28 cellular contexts compared by ENCODE assay signal in genomic region chr7:92782855-92783254, GRCh38. TPM values are rescaled to one million over a fixed set of nuclear protein-coding genes. Genes with fewer than 3 reads are reported as not detected.
DNase-seq lines count a peak whose midpoint lies in the region; ATAC-seq, FAIRE-seq and TF ChIP-seq lines count a peak whose summit lies in the region.
"Had no signal": no experiment of that assay in that cellular context is flagged by ENCODE, and none has a peak within 500 bp of the region (broad histone marks: within the 10 kb centered on the region; RNA-seq: fewer than 3 reads in every experiment).

No MANE protein-coding gene starts in this region.

- H3K9me3 ChIP-seq in A549: peaks cover 2% of the 10 kb centered on the region; the same call in 1 of the 3 replicates
- H3K9me3 ChIP-seq in MM.1S (replicated peaks; ENCODE audit: insufficient read depth, low read length): no peaks in the 10 kb centered on the region
- H3K9me3 ChIP-seq: esophagus muscularis mucosa, right atrium auricular region, uterus had no signal

- TF ChIP-seq EP300 in A549 (IDR thresholded peaks at IDR 0.05): no peak

- DNase-seq in A549 (ENCODE audit: low read depth in 1 of 2, low spot score in 1 of 2): no peak
- DNase-seq in Calu3: no peak
- DNase-seq in MM.1S: no peak
- DNase-seq in glutamatergic neuron: no peak
- DNase-seq in NCI-H1417 treated with DMSO at 0.1 percent for 48 hours (lab: John Stamatoyannopoulos, UW): no peak
- DNase-seq in naive thymus-derived CD8-positive, alpha-beta T cell: no peak
- DNase-seq: activated CD8-positive, alpha-beta T cell treated with anti-CD3 and anti-CD28 coated beads for 36 hours; amniotic stem cell; DMS153; foreskin melanocyte; GF-D8; hypothalamus; left ventricle myocardium superior; NCI-H1436; PC-3; SIG-M5; spleen; stimulated activated CD4-positive, alpha-beta T cell treated with anti-CD3 and anti-CD28 coated beads, Interleukin-2, amount 100 ng/mL, for 48 hours; stimulated activated naive B cell treated with anti-CD40 and anti-IgM and Interleukin-4, amounts not matched to agents 10 μg/mL and 1 μg/mL and 100 μg/mL, for 72 hours; T-cell; uterus had no signal

- H3K36me3 ChIP-seq in MM.1S (replicated peaks; ENCODE audit: insufficient read depth, low read length): 0 out of 2 replicates have a peak, but pooled peaks cover 1% of the 10 kb centered on the region
- H3K36me3 ChIP-seq: esophagus muscularis mucosa, right atrium auricular region, spleen, uterus had no signal

- H3K27ac Mint-ChIP-seq in Calu3 (ENCODE audit: unreplicated experiment) (peak overlapping the region; percentile 67), glutamatergic neuron (ENCODE audit: unreplicated experiment) (peak overlapping the region; percentile 72)
- H3K27ac Mint-ChIP-seq in naive thymus-derived CD8-positive, alpha-beta T cell: peak overlapping the region in 2 of 10 donors; percentile 3 to 22
- H3K27ac Mint-ChIP-seq: activated CD8-positive, alpha-beta T cell treated with anti-CD3 and anti-CD28 coated beads for 36 hours; stimulated activated naive B cell treated with anti-CD40 and anti-IgM and Interleukin-4, amounts not matched to agents 10 μg/mL and 1 μg/mL and 100 μg/mL, for 72 hours; T-cell had no signal

- H3K36me3 Mint-ChIP-seq in Calu3 (ENCODE audit: insufficient read depth, unreplicated experiment) (peaks cover 26% of the 10 kb centered on the region), glutamatergic neuron (ENCODE audit: unreplicated experiment) (peaks cover 5% of the 10 kb centered on the region)
- H3K36me3 Mint-ChIP-seq in naive thymus-derived CD8-positive, alpha-beta T cell: peaks cover 0 to 5% (median 4%) of the 10 kb centered on the region in 3 donors

- H3K4me3 ChIP-seq in A549 (no peak overlapping the region), MM.1S (ENCODE audit: low read length) (no peak overlapping the region)
- H3K4me3 ChIP-seq: esophagus muscularis mucosa, right atrium auricular region, spleen, uterus had no signal

- H3K79me2 ChIP-seq in MM.1S (ENCODE audit: low read length): peaks cover 93% of the 10 kb centered on the region

- H3K9me3 Mint-ChIP-seq in Calu3 (ENCODE audit: low read depth, unreplicated experiment) (no peaks in the 10 kb centered on the region), glutamatergic neuron (ENCODE audit: unreplicated experiment) (no peaks in the 10 kb centered on the region)
- no peaks in the 10 kb centered on the region for H3K9me3 Mint-ChIP-seq in naive thymus-derived CD8-positive, alpha-beta T cell
- H3K9me3 Mint-ChIP-seq: stimulated activated naive B cell treated with anti-CD40 and anti-IgM and Interleukin-4, amounts not matched to agents 10 μg/mL and 1 μg/mL and 100 μg/mL, for 72 hours had no signal

- no peaks in the 10 kb centered on the region for H3K27me3 ChIP-seq in MM.1S (replicated peaks; ENCODE audit: insufficient read depth, low read length)
- H3K27me3 ChIP-seq: esophagus muscularis mucosa, right atrium auricular region, spleen had no signal

- 89% methylated on average over 3 of the region's 3 CpGs for WGBS in A549 (ENCODE audit: missing lambda C conversion rate)

- H3K27ac ChIP-seq in A549: peak overlapping the region; percentile 12 to 62; a peak in 4 of 6 replicates
- peak overlapping the region; percentile 60; the same call in 1 of the 2 replicates for H3K27ac ChIP-seq in MM.1S (ENCODE audit: low read length)
- H3K27ac ChIP-seq: C4-2B, parathyroid adenoma, right atrium auricular region, spleen, uterus had no signal

- H3K4me1 ChIP-seq in A549: peaks cover 69% of the 10 kb centered on the region
- H3K4me1 ChIP-seq in MM.1S (ENCODE audit: low read length): peaks cover 72% of the 10 kb centered on the region
- H3K4me1 ChIP-seq: uterus had no signal

- ATAC-seq in A549: no peak
- no peak for ATAC-seq in HG03571 (IDR thresholded peaks at IDR 0.05; ENCODE audit: unreplicated experiment)
- no peak for ATAC-seq in naive thymus-derived CD8-positive, alpha-beta T cell
- ATAC-seq: activated CD4-positive, CD25-positive, alpha-beta regulatory T cell treated with anti-CD3 and anti-CD28 coated beads, Interleukin-2, amount 50 U/mL, for 24 hours; activated CD8-positive, alpha-beta T cell treated with anti-CD3 and anti-CD28 coated beads for 36 hours; left ventricle myocardium superior; stimulated activated naive B cell treated with anti-CD40 and anti-IgM and Interleukin-4, amounts not matched to agents 10 μg/mL and 1 μg/mL and 100 μg/mL, for 72 hours; T-cell had no signal

- no peaks in the 10 kb centered on the region for H3K27me3 Mint-ChIP-seq in Calu3 (ENCODE audit: unreplicated experiment)
- no peaks in the 10 kb centered on the region for H3K27me3 Mint-ChIP-seq in glutamatergic neuron (ENCODE audit: unreplicated experiment)
- no peaks in the 10 kb centered on the region for H3K27me3 Mint-ChIP-seq in naive thymus-derived CD8-positive, alpha-beta T cell
- H3K27me3 Mint-ChIP-seq: activated CD8-positive, alpha-beta T cell treated with anti-CD3 and anti-CD28 coated beads for 36 hours; stimulated activated naive B cell treated with anti-CD40 and anti-IgM and Interleukin-4, amounts not matched to agents 10 μg/mL and 1 μg/mL and 100 μg/mL, for 72 hours; T-cell had no signal

- FAIRE-seq in A549 (lab: Jason Lieb, UNC): no peak
- FAIRE-seq: colon had no signal

- H3F3A ChIP-seq in MM.1S (ENCODE audit: insufficient read depth, low read length): peaks cover 22% of the 10 kb centered on the region

- H4K20me1 ChIP-seq in MM.1S (ENCODE audit: insufficient read depth, low read length): no peaks in the 10 kb centered on the region

- no peak overlapping the region for H3K4me3 Mint-ChIP-seq in Calu3 (ENCODE audit: low read depth, unreplicated experiment)
- no peak overlapping the region for H3K4me3 Mint-ChIP-seq in glutamatergic neuron (ENCODE audit: unreplicated experiment)
- no peak overlapping the region for H3K4me3 Mint-ChIP-seq in naive thymus-derived CD8-positive, alpha-beta T cell
- H3K4me3 Mint-ChIP-seq: activated CD8-positive, alpha-beta T cell treated with anti-CD3 and anti-CD28 coated beads for 36 hours; stimulated activated naive B cell treated with anti-CD40 and anti-IgM and Interleukin-4, amounts not matched to agents 10 μg/mL and 1 μg/mL and 100 μg/mL, for 72 hours; T-cell had no signal

- no peak for TF ChIP-seq POLR2A in A549 (IDR thresholded peaks at IDR 0.05; ENCODE audit: low read length)

- intact Hi-C loops in Calu3 (cut with micrococcal nuclease; ENCODE audit: unreplicated experiment): no loop called here

- H3K9me2 ChIP-seq in MM.1S (replicated peaks; ENCODE audit: insufficient read depth, low read length): no peaks in the 10 kb centered on the region

- H3K4me1 Mint-ChIP-seq in Calu3 (ENCODE audit: low read depth, unreplicated experiment): peaks cover 44% of the 10 kb centered on the region
- H3K4me1 Mint-ChIP-seq in glutamatergic neuron (ENCODE audit: low read depth, unreplicated experiment): peaks cover 26% of the 10 kb centered on the region
- peaks cover 10 to 39% (median 27%) of the 10 kb centered on the region in 4 donors for H3K4me1 Mint-ChIP-seq in naive thymus-derived CD8-positive, alpha-beta T cell

- POLR2A ChIA-PET in A549 (lab: Yijun Ruan, JAX): no interaction called here
- POLR2A ChIA-PET in naive thymus-derived CD8-positive, alpha-beta T cell (lab: Charles Lee): no interaction called here

- TF ChIP-seq RAD21 in A549 (conservative IDR thresholded peaks at IDR 0.05 in 1 of 2, IDR thresholded peaks at IDR 0.05 in 1 of 2): no peak

- H3K9ac ChIP-seq in MM.1S (ENCODE audit: low read length): no peak overlapping the region; the same call in 1 of the 2 replicates
- H3K9ac ChIP-seq: parathyroid adenoma had no signal

- peak overlapping the region; percentile 47 for H3K4me2 ChIP-seq in A549
- H3K4me2 ChIP-seq in MM.1S (ENCODE audit: low read depth, low read length): peak overlapping the region; percentile 46

- BruUV-seq in Calu3 (replicated peaks; lab: Mats Ljungman, UMichigan): no TSS peak

- CTCF ChIA-PET in A549 (lab: Yijun Ruan, JAX) (interaction anchor here (1.2 to 1.7 kb wide), 2 partner anchors 17 to 50 kb away, joined by 3 to 4 read pairs; no protein-coding TSS in a partner anchor), Calu3 (lab: Charles Lee) (interaction anchor here (0.9 kb wide), 1 partner anchor 21 kb away, joined by 4 read pairs; no protein-coding TSS in a partner anchor)

- H2AFZ ChIP-seq in MM.1S (ENCODE audit: low read length): no peak overlapping the region
- H2AFZ ChIP-seq: parathyroid adenoma had no signal

- TF ChIP-seq CTCF in A549 (IDR thresholded peaks at IDR 0.05) (no peak), Calu3 (IDR thresholded peaks at IDR 0.05; ENCODE audit: unreplicated experiment) (no peak), MM.1S (IDR thresholded peaks at IDR 0.05; ENCODE audit: low read length) (no peak), glutamatergic neuron (IDR thresholded peaks at IDR 0.05; ENCODE audit: partially characterized antibody, unreplicated experiment) (no peak)

TF ChIP-seq in A549, 52 proteins besides CTCF, POLR2A, EP300 and RAD21:
- TF ChIP-seq RARB (CRISPR knock-in tag; IDR thresholded peaks at IDR 0.05) (no peak), RFX5 (IDR thresholded peaks at IDR 0.05) (no peak), ELK1 (IDR thresholded peaks at IDR 0.05; ENCODE audit: low read depth, low read length) (no peak), MYC (IDR thresholded peaks at IDR 0.05; ENCODE audit: borderline replicate concordance, low read length) (no peak), NPAS2 (CRISPR knock-in tag; IDR thresholded peaks at IDR 0.05; ENCODE audit: borderline replicate concordance) (no peak), ZFP36 (IDR thresholded peaks at IDR 0.05; ENCODE audit: borderline replicate concordance, partially characterized antibody) (no peak)

RNA-seq across cellular contexts. Expression of gene CDK6, which starts 53.5 kb away (rescaled TPM):
- polyA plus RNA-seq in A549 (2011; rRNA removed) (22.4 and 25.9 TPM in 2 replicates), A549 (2017; fragmentation: RNase III; extraction: RNeasy Plus Mini Kit Qiagen cat#74134 plus additional on column Dnase treatment) (12.9 to 16.1 TPM (median 13.6 TPM) in 3 replicates)
- 6.9 and 7.9 TPM in 2 replicates for polyA plus RNA-seq in A549 (2012; cell fraction: cytosol; rRNA removed)
- polyA plus RNA-seq in A549 (2012; cell fraction: nucleus; rRNA removed): 13.6 and 14.3 TPM in 2 replicates
- polyA minus RNA-seq in A549 (2011; rRNA and poly(A)+ RNA removed): 51.8 and 65.6 TPM in 2 replicates
- total RNA-seq in Calu3 (2022) (67.7 and 87.9 TPM in 2 replicates), glutamatergic neuron (ENCODE audit: unreplicated experiment) (111 TPM)
- total RNA-seq in naive thymus-derived CD8-positive, alpha-beta T cell: 10 to 100 TPM; 12.4 to 12.9 TPM
- 10 to 100 TPM; 10.1 to 29.4 (median 17.7) TPM for polyA plus RNA-seq in naive thymus-derived CD8-positive, alpha-beta T cell
